In genomic region chr17:37056622-37057021, GRCh38 we compare ENCODE assay signal across 33 cellular contexts.
"Had no signal": no experiment of that assay in that cellular context is flagged by ENCODE, and none has a peak within 500 bp of the region (broad histone marks: within the 10 kb centered on the region; RNA-seq: fewer than 3 reads in every experiment).

No MANE protein-coding gene starts in this region.

- H3K27ac ChIP-seq: ascending aorta, brain microvascular endothelial cell, coronary artery, dorsolateral prefrontal cortex, esophagus muscularis mucosa, gastroesophageal sphincter, WERI-Rb-1 had no signal

- H3K9me3 Mint-ChIP-seq: activated B cell treated with CpG ODN at 0.5 μM for 24 hours; activated CD8-positive, alpha-beta T cell treated with anti-CD3 and anti-CD28 coated beads for 36 hours; activated naive CD4-positive, alpha-beta T cell treated with anti-CD3 and anti-CD28 coated beads, Interleukin-2, amount 10 ng/mL, durations not matched to agents 7 days and 5 days; activated naive CD4-positive, alpha-beta T cell treated with anti-CD3 and anti-CD28 coated beads, Interleukin-2, amount 50 U/mL, for 72 hours; activated naive CD8-positive, alpha-beta T cell treated with anti-CD3 and anti-CD28 coated beads, Interleukin-2, amount 10 ng/mL, durations not matched to agents 7 days and 5 days; activated T-helper 1 cell treated with anti-CD3 and anti-CD28 coated beads, Interleukin-12 subunit alpha, Interleukin-12 subunit beta, Interleukin-2, Interleukin-4 antibody, amounts not matched to agents 30 ng/mL and 10 ng/mL and 1 ng/mL, durations not matched to agents 14 hours and 24 hours and 36 hours; activated T-helper 2 cell treated with anti-CD3 and anti-CD28 coated beads, Interferon-gamma antibody, Interleukin-2, Interleukin-4, amounts not matched to agents 10 μg/mL and 5 μg/mL and 100 μg/mL, durations not matched to agents 14 hours and 24 hours and 36 hours; central memory CD8-positive, alpha-beta T cell; dendritic cell treated with granulocyte-macrophage colony-stimulating factor and Interleukin-4, amounts not matched to agents 40 ng/mL and 50 ng/mL, for 4 days; T-helper 2 cell treated with Interferon-gamma antibody and Interleukin-4, amounts not matched to agents 5 μg/mL and 100 μg/mL, for 36 hours had no signal

- ATAC-seq: activated CD4-positive, CD25-positive, alpha-beta regulatory T cell treated with anti-CD3 and anti-CD28 coated beads, Interleukin-2, amount 50 U/mL, for 24 hours; activated CD8-positive, alpha-beta memory T cell treated with anti-CD3 and anti-CD28 coated beads, Interleukin-2, amount 10 ng/mL, durations not matched to agents 7 days and 5 days; activated CD8-positive, alpha-beta T cell treated with anti-CD3 and anti-CD28 coated beads for 36 hours; activated naive CD4-positive, alpha-beta T cell treated with anti-CD3 and anti-CD28 coated beads, Interleukin-2, amount 50 U/mL, for 72 hours; gastroesophageal sphincter; T-helper 17 cell had no signal

- H3K27me3 ChIP-seq: ascending aorta, brain microvascular endothelial cell, dorsolateral prefrontal cortex, esophagus muscularis mucosa, gastroesophageal sphincter had no signal

- H3K4me1 ChIP-seq: ascending aorta had no signal

- H3K36me3 Mint-ChIP-seq: activated naive CD4-positive, alpha-beta T cell treated with anti-CD3 and anti-CD28 coated beads, Interleukin-2, amount 50 U/mL, for 72 hours had no signal

- H3K4me1 Mint-ChIP-seq: activated B cell treated with CpG ODN at 0.5 μM for 24 hours; activated CD8-positive, alpha-beta memory T cell treated with anti-CD3 and anti-CD28 coated beads, Interleukin-2, amount 10 ng/mL, durations not matched to agents 7 days and 5 days; activated naive CD4-positive, alpha-beta T cell treated with anti-CD3 and anti-CD28 coated beads, Interleukin-2, amount 10 ng/mL, durations not matched to agents 7 days and 5 days; activated naive CD8-positive, alpha-beta T cell treated with anti-CD3 and anti-CD28 coated beads, Interleukin-2, amount 10 ng/mL, durations not matched to agents 7 days and 5 days; central memory CD8-positive, alpha-beta T cell; T-helper 17 cell had no signal

- FAIRE-seq: bronchial epithelial cell had no signal

- H3K27me3 Mint-ChIP-seq: activated B cell treated with CpG ODN at 0.5 μM for 24 hours; activated CD8-positive, alpha-beta memory T cell treated with anti-CD3 and anti-CD28 coated beads, Interleukin-2, amount 10 ng/mL, durations not matched to agents 7 days and 5 days; activated CD8-positive, alpha-beta T cell treated with anti-CD3 and anti-CD28 coated beads for 36 hours; activated naive CD8-positive, alpha-beta T cell treated with anti-CD3 and anti-CD28 coated beads, Interleukin-2, amount 10 ng/mL, durations not matched to agents 7 days and 5 days; central memory CD8-positive, alpha-beta T cell; dendritic cell treated with granulocyte-macrophage colony-stimulating factor and Interleukin-4, amounts not matched to agents 40 ng/mL and 50 ng/mL, for 4 days; T-helper 17 cell had no signal

- H3K4me3 Mint-ChIP-seq: activated B cell treated with CpG ODN at 0.5 μM for 24 hours; activated CD8-positive, alpha-beta memory T cell treated with anti-CD3 and anti-CD28 coated beads, Interleukin-2, amount 10 ng/mL, durations not matched to agents 7 days and 5 days; activated CD8-positive, alpha-beta T cell treated with anti-CD3 and anti-CD28 coated beads for 36 hours; activated naive CD4-positive, alpha-beta T cell treated with anti-CD3 and anti-CD28 coated beads, Interleukin-2, amount 10 ng/mL, durations not matched to agents 7 days and 5 days; activated naive CD8-positive, alpha-beta T cell treated with anti-CD3 and anti-CD28 coated beads, Interleukin-2, amount 10 ng/mL, durations not matched to agents 7 days and 5 days; activated T-helper 1 cell treated with anti-CD3 and anti-CD28 coated beads, Interleukin-12 subunit alpha, Interleukin-12 subunit beta, Interleukin-2, Interleukin-4 antibody, amounts not matched to agents 30 ng/mL and 10 ng/mL and 1 ng/mL, durations not matched to agents 14 hours and 24 hours and 36 hours; central memory CD8-positive, alpha-beta T cell; dendritic cell treated with granulocyte-macrophage colony-stimulating factor and Interleukin-4, amounts not matched to agents 40 ng/mL and 50 ng/mL, for 4 days; T-helper 17 cell; T-helper 2 cell treated with Interferon-gamma antibody and Interleukin-4, amounts not matched to agents 5 μg/mL and 100 μg/mL, for 36 hours had no signal

- H3K36me3 ChIP-seq: WERI-Rb-1 had no signal

- H3K9me3 ChIP-seq: ascending aorta, esophagus muscularis mucosa, gastroesophageal sphincter had no signal

- H3K27ac Mint-ChIP-seq: activated B cell treated with CpG ODN at 0.5 μM for 24 hours; activated CD8-positive, alpha-beta memory T cell treated with anti-CD3 and anti-CD28 coated beads, Interleukin-2, amount 10 ng/mL, durations not matched to agents 7 days and 5 days; activated CD8-positive, alpha-beta T cell treated with anti-CD3 and anti-CD28 coated beads for 36 hours; activated naive CD4-positive, alpha-beta T cell treated with anti-CD3 and anti-CD28 coated beads, Interleukin-2, amount 50 U/mL, for 72 hours; activated naive CD8-positive, alpha-beta T cell treated with anti-CD3 and anti-CD28 coated beads, Interleukin-2, amount 10 ng/mL, durations not matched to agents 7 days and 5 days; activated T-helper 1 cell treated with anti-CD3 and anti-CD28 coated beads, Interleukin-12 subunit alpha, Interleukin-12 subunit beta, Interleukin-2, Interleukin-4 antibody, amounts not matched to agents 30 ng/mL and 10 ng/mL and 1 ng/mL, durations not matched to agents 14 hours and 24 hours and 36 hours; activated T-helper 2 cell treated with anti-CD3 and anti-CD28 coated beads, Interferon-gamma antibody, Interleukin-2, Interleukin-4, amounts not matched to agents 10 μg/mL and 5 μg/mL and 100 μg/mL, durations not matched to agents 14 hours and 24 hours and 36 hours; dendritic cell treated with granulocyte-macrophage colony-stimulating factor and Interleukin-4, amounts not matched to agents 40 ng/mL and 50 ng/mL, for 4 days; T-helper 2 cell treated with Interferon-gamma antibody and Interleukin-4, amounts not matched to agents 5 μg/mL and 100 μg/mL, for 36 hours had no signal

- DNase-seq: activated B cell treated with CpG ODN at 0.5 μM for 24 hours; activated CD4-positive, alpha-beta T cell treated with anti-CD3 and anti-CD28 coated beads for 48 hours; activated CD4-positive, alpha-beta T cell treated with anti-CD3 and anti-CD28 coated beads, Interleukin-2, amount 50 U/mL, for 1 hour; activated CD4-positive, alpha-beta T cell treated with anti-CD3 and anti-CD28 coated beads, Interleukin-2, amount 50 U/mL, for 48 hours; activated CD8-positive, alpha-beta memory T cell treated with anti-CD3 and anti-CD28 coated beads, Interleukin-2, amount 10 ng/mL, durations not matched to agents 7 days and 5 days; activated CD8-positive, alpha-beta memory T cell treated with anti-CD3 and anti-CD28 coated beads, Interleukin-2, amount 50 U/mL, for 4 hours; activated CD8-positive, alpha-beta T cell treated with anti-CD3 and anti-CD28 coated beads for 36 hours; activated effector memory CD4-positive, alpha-beta T cell treated with anti-CD3 and anti-CD28 coated beads, Interleukin-2, amount 50 U/mL, for 16 hours; activated naive CD4-positive, alpha-beta T cell treated with anti-CD3 and anti-CD28 coated beads, Interleukin-2, amount 10 ng/mL, durations not matched to agents 7 days and 5 days; activated naive CD8-positive, alpha-beta T cell treated with anti-CD3 and anti-CD28 coated beads, Interleukin-2, amount 10 ng/mL, durations not matched to agents 7 days and 5 days; activated T-cell treated with anti-CD3 and anti-CD28 coated beads, Interleukin-2, amount 50 U/mL, for 1 hour; activated T-cell treated with anti-CD3 and anti-CD28 coated beads, Interleukin-2, amount 50 U/mL, for 48 hours; brain microvascular endothelial cell; dorsolateral prefrontal cortex; effector memory CD4-positive, alpha-beta T cell; erythroblast; foreskin melanocyte; T-helper 1 cell; T-helper 17 cell; T1000; WERI-Rb-1 had no signal

- H3K4me3 ChIP-seq: ascending aorta, coronary artery, dorsolateral prefrontal cortex, esophagus muscularis mucosa, gastroesophageal sphincter had no signal
